In the genomic region with DNA sequence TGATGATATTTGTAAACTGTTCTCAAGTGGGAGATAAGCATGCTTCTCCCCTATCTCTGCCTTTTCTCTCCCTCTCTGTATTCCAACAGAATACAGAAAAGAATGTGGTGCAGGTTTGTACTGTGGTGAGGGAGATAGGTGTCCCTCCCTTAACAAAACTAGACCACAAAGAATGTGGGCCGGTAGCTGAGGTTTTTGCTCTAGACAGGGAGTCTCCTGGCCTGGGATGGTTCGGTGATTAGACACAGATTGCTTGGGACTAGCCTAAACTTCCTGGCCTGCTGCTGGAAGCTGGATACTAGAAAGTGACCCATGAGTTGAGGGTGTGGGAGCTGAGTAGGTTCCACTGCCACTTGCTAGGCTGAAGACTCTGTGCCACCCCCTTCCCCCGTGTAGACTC, we compare ENCODE assay signal across 26 cellular contexts.
"Had no signal": no experiment of that assay in that cellular context is flagged by ENCODE, and none has a peak within 500 bp of the region (broad histone marks: within the 10 kb centered on the region; RNA-seq: fewer than 3 reads in every experiment).

No MANE protein-coding gene starts in this region.

- H3K27me3 Mint-ChIP-seq: activated CD4-positive, alpha-beta T cell treated with anti-CD3 and anti-CD28 coated beads for 36 hours; activated CD4-positive, alpha-beta T cell treated with anti-CD3 and anti-CD28 coated beads, Interleukin-2, amount 10 ng/mL, durations not matched to agents 7 days and 5 days; activated T-cell treated with anti-CD3 and anti-CD28 coated beads, Interleukin-2, amount 50 U/mL, for 24 hours had no signal

- H3K27me3 ChIP-seq: adrenal gland, SJCRH30 had no signal

- H3K9me3 ChIP-seq: adrenal gland, SJCRH30 had no signal

- H3K4me1 Mint-ChIP-seq: activated CD4-positive, alpha-beta T cell treated with anti-CD3 and anti-CD28 coated beads for 36 hours; activated CD4-positive, alpha-beta T cell treated with anti-CD3 and anti-CD28 coated beads, Interleukin-2, amount 10 ng/mL, durations not matched to agents 7 days and 5 days had no signal

- H3K4me3 ChIP-seq: adrenal gland, SJCRH30, SK-N-MC had no signal

- H3K27ac ChIP-seq: adrenal gland, SJCRH30, SK-N-MC had no signal

- H3K36me3 ChIP-seq: adrenal gland, SJCRH30 had no signal

- H3K27ac Mint-ChIP-seq: activated CD4-positive, alpha-beta T cell treated with anti-CD3 and anti-CD28 coated beads for 36 hours; activated CD4-positive, alpha-beta T cell treated with anti-CD3 and anti-CD28 coated beads, Interleukin-2, amount 10 ng/mL, durations not matched to agents 7 days and 5 days; activated CD8-positive, alpha-beta T cell treated with anti-CD3 and anti-CD28 coated beads, Interleukin-2, amount 10 ng/mL, durations not matched to agents 7 days and 5 days; activated naive CD4-positive, alpha-beta T cell treated with anti-CD3 and anti-CD28 coated beads, Interleukin-2, amount 50 U/mL, for 72 hours; activated T-cell treated with anti-CD3 and anti-CD28 coated beads, Interleukin-2, amount 50 U/mL, for 24 hours; activated T-helper 2 cell treated with anti-CD3 and anti-CD28 coated beads, Interferon-gamma antibody, Interleukin-2, Interleukin-4, amounts not matched to agents 10 μg/mL and 5 μg/mL and 100 μg/mL, durations not matched to agents 14 hours and 24 hours and 36 hours; T-helper 1 cell treated with Interleukin-12 subunit alpha and Interleukin-12 subunit beta and Interleukin-4 antibody, amounts not matched to agents 30 μg/mL and 1 μg/mL, for 36 hours; T-helper 2 cell treated with Interferon-gamma antibody and Interleukin-4, amounts not matched to agents 5 μg/mL and 100 μg/mL, for 36 hours; WTC11 had no signal

- H3K4me3 Mint-ChIP-seq: activated CD4-positive, alpha-beta T cell treated with anti-CD3 and anti-CD28 coated beads for 36 hours; activated CD4-positive, alpha-beta T cell treated with anti-CD3 and anti-CD28 coated beads, Interleukin-2, amount 10 ng/mL, durations not matched to agents 7 days and 5 days; activated CD8-positive, alpha-beta T cell treated with anti-CD3 and anti-CD28 coated beads, Interleukin-2, amount 10 ng/mL, durations not matched to agents 7 days and 5 days; activated T-cell treated with anti-CD3 and anti-CD28 coated beads, Interleukin-2, amount 50 U/mL, for 24 hours; T-helper 1 cell treated with Interleukin-12 subunit alpha and Interleukin-12 subunit beta and Interleukin-4 antibody, amounts not matched to agents 30 μg/mL and 1 μg/mL, for 36 hours; T-helper 2 cell treated with Interferon-gamma antibody and Interleukin-4, amounts not matched to agents 5 μg/mL and 100 μg/mL, for 36 hours; WTC11 had no signal

- H3K4me1 ChIP-seq: adrenal gland, SJCRH30 had no signal

- DNase-seq: activated CD4-positive, alpha-beta T cell treated with anti-CD3 and anti-CD28 coated beads for 36 hours; activated CD4-positive, alpha-beta T cell treated with anti-CD3 and anti-CD28 coated beads, Interleukin-2, amount 10 ng/mL, durations not matched to agents 7 days and 5 days; activated CD4-positive, alpha-beta T cell treated with anti-CD3 and anti-CD28 coated beads, Interleukin-2, amount 50 U/mL, for 48 hours; activated CD8-positive, alpha-beta T cell treated with anti-CD3 and anti-CD28 coated beads, Interleukin-2, amount 10 ng/mL, durations not matched to agents 7 days and 5 days; activated gamma-delta T cell; activated naive CD4-positive, alpha-beta T cell treated with Interleukin-2 at 50 U/mL for 16 hours; activated T-cell treated with anti-CD3 and anti-CD28 coated beads, Interleukin-2, amount 50 U/mL, for 24 hours; adrenal gland; Kasumi-1; KG1; MV-4-11; NCI-H1092; NCI-H1436 treated with DMSO at 0.1 percent for 48 hours; NCI-H1694 treated with DMSO at 0.1 percent for 48 hours; NCI-H2029; NCI-H345; NCI-H526 treated with DMSO at 0.1 percent for 48 hours; NCI-H774; SHP77 had no signal
